Comparison of ENCODE assay signal across 11 cellular contexts in genomic region chr2:102050854-102051391, GRCh38. TPM values are rescaled to one million over a fixed set of nuclear protein-coding genes. Genes with fewer than 3 reads are reported as not detected.
A peak's percentile ranks its signal among the peaks of the same experiment; 100 is the strongest.
DNase-seq lines count a peak whose midpoint lies in the region; ATAC-seq and TF ChIP-seq lines count a peak whose summit lies in the region.
"Had no signal": no experiment of that assay in that cellular context is flagged by ENCODE, and none has a peak within 500 bp of the region (broad histone marks: within the 10 kb centered on the region; RNA-seq: fewer than 3 reads in every experiment).

No MANE protein-coding gene starts in this region.

- 6 to 9% methylated on average over 7 of the region's 7 CpGs for WGBS in heart right ventricle, 2 donors

- H3K27me3 ChIP-seq in heart right ventricle: peaks cover 0 to 11% (median 0%) of the 10 kb centered on the region in 7 donors

- intact Hi-C loops in heart right ventricle (cut with DNase I) (loop anchor here in 1 of 10 donors (1.0 to 5.0 kb wide), 2 partner anchors 31 to 91 kb away; partner anchors contain the start of gene IL1R1), posterior vena cava (cut with DNase I) (loop anchor here in 1 of 2 donors (1.0 kb wide), 1 partner anchor 24 kb away; no protein-coding TSS in a partner anchor)

- DNase-seq in astrocyte of the hippocampus (ENCODE audit: low read depth, low spot score) (peak; percentile 78), heart right ventricle (peak; percentile 83 to 93), posterior vena cava (ENCODE audit: low spot score) (peak; percentile 95), NCI-H748 treated with DMSO at 0.1 percent for 48 hours (lab: John Stamatoyannopoulos, UW) (no peak)
- no peak for DNase-seq in activated naive CD4-positive, alpha-beta T cell (lab: John Stamatoyannopoulos, UW)
- DNase-seq in activated naive CD8-positive, alpha-beta T cell treated with anti-CD3 and anti-CD28 coated beads for 36 hours: no peak
- DNase-seq: activated T-cell treated with anti-CD3 and anti-CD28 coated beads, Interleukin-2, amount 50 U/mL, for 4 hours had no signal

- peaks cover 6 to 72% (median 43%) of the 10 kb centered on the region in 9 donors for H3K4me1 ChIP-seq in heart right ventricle

- no peak for TF ChIP-seq CTCF in C4-2B (conservative IDR thresholded peaks at IDR 0.05)
- TF ChIP-seq CTCF in heart right ventricle (IDR thresholded peaks at IDR 0.05): no peak

- H3K4me3 Mint-ChIP-seq in activated naive CD8-positive, alpha-beta T cell treated with anti-CD3 and anti-CD28 coated beads for 36 hours: no peak overlapping the region
- H3K4me3 Mint-ChIP-seq: activated T-cell treated with anti-CD3 and anti-CD28 coated beads, Interleukin-2, amount 50 U/mL, for 4 hours had no signal

- H3K4me3 ChIP-seq in heart right ventricle: no peak overlapping the region
- H3K4me3 ChIP-seq: BLaER1 treated with 17β-estradiol and CSF1 and Interleukin-3, amounts not matched to agents 10 nM and 100 nM had no signal

- H3K9me3 ChIP-seq in heart right ventricle: no peaks in the 10 kb centered on the region

- no peaks in the 10 kb centered on the region for H3K4me1 Mint-ChIP-seq in activated naive CD8-positive, alpha-beta T cell treated with anti-CD3 and anti-CD28 coated beads for 36 hours

- H3K27ac Mint-ChIP-seq in activated naive CD8-positive, alpha-beta T cell treated with anti-CD3 and anti-CD28 coated beads for 36 hours: no peak overlapping the region

- H3K27ac ChIP-seq in C4-2B: peak overlapping the region; percentile 20
- peak overlapping the region; percentile 38 to 89 (median 67) for H3K27ac ChIP-seq in heart right ventricle
- H3K27ac ChIP-seq: BLaER1 treated with 17β-estradiol and CSF1 and Interleukin-3, amounts not matched to agents 10 nM and 100 nM had no signal

- no peaks in the 10 kb centered on the region for H3K36me3 ChIP-seq in heart right ventricle
- H3K36me3 ChIP-seq: BLaER1 treated with 17β-estradiol and CSF1 and Interleukin-3, amounts not matched to agents 10 nM and 100 nM had no signal

- H3K27me3 Mint-ChIP-seq in activated naive CD8-positive, alpha-beta T cell treated with anti-CD3 and anti-CD28 coated beads for 36 hours: peaks cover 17% of the 10 kb centered on the region

- H3K9me3 Mint-ChIP-seq in activated naive CD8-positive, alpha-beta T cell treated with anti-CD3 and anti-CD28 coated beads for 36 hours: no peaks in the 10 kb centered on the region
- H3K9me3 Mint-ChIP-seq: activated T-cell treated with anti-CD3 and anti-CD28 coated beads, Interleukin-2, amount 50 U/mL, for 4 hours had no signal

- H3K36me3 Mint-ChIP-seq in activated naive CD8-positive, alpha-beta T cell treated with anti-CD3 and anti-CD28 coated beads for 36 hours: no peaks in the 10 kb centered on the region

- peak; percentile 83 to 91 (median 86) for ATAC-seq in heart right ventricle
- no peak for ATAC-seq in activated CD4-positive, CD25-positive, alpha-beta regulatory T cell treated with anti-CD3 and anti-CD28 coated beads, Interleukin-2, amount 50 U/mL, for 24 hours
- ATAC-seq: activated T-cell treated with anti-CD3 and anti-CD28 coated beads, Interleukin-2, amount 50 U/mL, for 4 hours; Panc1 had no signal

RNA-seq across cellular contexts. Expression of gene IL1R2, which starts 59.2 kb away (rescaled TPM):
- 1 to 10 TPM in 4 of 10 donors, under 1 TPM in 4, not detected in 2; 0.34 to 3.0 (median 0.80) TPM for total RNA-seq in heart right ventricle
- 1 to 10 TPM; 1.9 to 9.4 TPM for polyA plus RNA-seq in heart right ventricle
- 10 to 100 TPM; 16.3 to 27.0 TPM for total RNA-seq in posterior vena cava
- total RNA-seq in activated naive CD8-positive, alpha-beta T cell treated with anti-CD3 and anti-CD28 coated beads for 36 hours: under 1 TPM; 0.21 to 0.28 TPM

Comparison
In these comparisons a context has a peak if more than half of its experiments do, and no peak if none do; other contexts are left out.
1. DNase-seq: peak in astrocyte of the hippocampus (single experiment), heart right ventricle (2 of 2) and posterior vena cava (single experiment); none in activated naive CD4-positive, alpha-beta T cell (0 of 4), NCI-H748 treated with DMSO at 0.1 percent for 48 hours (single experiment) and activated naive CD8-positive, alpha-beta T cell treated with anti-CD3 and anti-CD28 coated beads for 36 hours (single experiment).
2. ATAC-seq: peak in heart right ventricle (8 of 8); none in activated CD4-positive, CD25-positive, alpha-beta regulatory T cell treated with anti-CD3 and anti-CD28 coated beads, Interleukin-2, amount 50 U/mL, for 24 hours (0 of 2).
3. RNA of gene IL1R2, which starts 59.2 kb away (total RNA-seq): 16.3 to 27.0 TPM in posterior vena cava; 0.34 to 3.0 TPM in heart right ventricle and 0.21 to 0.28 TPM in activated naive CD8-positive, alpha-beta T cell treated with anti-CD3 and anti-CD28 coated beads for 36 hours; every median in the first group is over 4 times any median in the second.